Comparison of ENCODE assay signal across 19 cellular contexts in the genomic region with DNA sequence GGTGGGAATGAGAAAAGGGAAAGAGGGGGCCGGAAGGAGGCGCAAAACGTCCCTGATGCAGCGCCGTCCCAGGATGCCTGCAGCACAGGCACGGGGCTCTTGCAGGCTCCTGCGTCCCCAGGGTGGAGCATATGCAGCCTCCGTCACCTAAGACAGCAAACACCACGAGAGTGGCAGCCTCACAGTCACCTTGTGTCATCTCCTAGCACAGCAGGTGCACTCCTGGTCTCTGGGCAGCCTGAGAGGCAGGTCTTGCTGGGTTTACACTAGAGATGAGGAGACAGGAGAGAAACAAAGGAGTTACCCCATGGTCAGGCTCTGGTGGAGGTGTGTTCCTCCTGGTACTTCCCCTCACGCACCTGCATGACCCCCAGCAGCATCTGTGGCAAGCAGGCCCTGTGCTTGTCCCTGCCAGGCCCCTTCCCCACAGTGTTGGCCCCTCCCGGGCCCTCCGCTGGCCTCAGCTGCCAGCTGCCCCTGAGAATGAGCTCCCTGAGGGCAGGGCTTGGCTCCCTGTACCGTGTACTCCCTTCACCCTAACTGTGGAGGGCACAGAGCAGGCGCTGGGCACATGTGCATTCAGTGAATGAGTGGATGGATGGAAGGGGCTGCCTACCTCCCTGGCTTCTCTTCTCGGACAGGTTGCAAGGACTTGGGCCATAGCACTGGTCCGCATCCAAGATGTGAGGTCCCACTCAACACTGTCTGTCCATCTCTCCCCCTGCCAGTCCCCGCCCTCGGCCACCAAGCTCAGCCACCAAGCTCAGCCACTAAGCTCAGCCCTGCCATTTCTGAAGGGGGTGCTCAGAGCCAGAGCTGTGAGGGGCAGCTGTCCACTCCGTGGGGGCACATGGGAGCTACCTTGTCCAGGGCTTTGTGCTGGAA.
"Had no signal": no experiment of that assay in that cellular context is flagged by ENCODE, and none has a peak within 500 bp of the region (broad histone marks: within the 10 kb centered on the region; RNA-seq: fewer than 3 reads in every experiment).

No MANE protein-coding gene starts in this region.

- H3K4me1 ChIP-seq: adrenal gland, breast epithelium, right lobe of liver, stomach had no signal

- H3K36me3 Mint-ChIP-seq: activated CD8-positive, alpha-beta memory T cell treated with anti-CD3 and anti-CD28 coated beads, Interleukin-2, amount 10 ng/mL, durations not matched to agents 7 days and 5 days; naive thymus-derived CD8-positive, alpha-beta T cell had no signal

- H3K27me3 ChIP-seq: adrenal gland, ovary, right lobe of liver had no signal

- H3K4me3 ChIP-seq: adrenal gland, breast epithelium, coronary artery, ovary, right lobe of liver, smooth muscle cell, stomach had no signal

- H3K27me3 Mint-ChIP-seq: activated CD4-positive, alpha-beta memory T cell treated with anti-CD3 and anti-CD28 coated beads, Interleukin-2, amount 10 ng/mL, durations not matched to agents 7 days and 5 days; activated CD8-positive, alpha-beta memory T cell treated with anti-CD3 and anti-CD28 coated beads, Interleukin-2, amount 10 ng/mL, durations not matched to agents 7 days and 5 days had no signal

- H3K36me3 ChIP-seq: adrenal gland, breast epithelium, ovary, right lobe of liver, stomach had no signal

- H3K4me1 Mint-ChIP-seq: activated CD4-positive, alpha-beta memory T cell treated with anti-CD3 and anti-CD28 coated beads, Interleukin-2, amount 10 ng/mL, durations not matched to agents 7 days and 5 days had no signal

- DNase-seq: activated CD4-positive, alpha-beta memory T cell treated with anti-CD3 and anti-CD28 coated beads, Interleukin-2, amount 10 ng/mL, durations not matched to agents 7 days and 5 days; activated CD4-positive, alpha-beta T cell treated with anti-CD3 and anti-CD28 coated beads for 48 hours; activated CD4-positive, CD25-positive, alpha-beta regulatory T cell; activated CD8-positive, alpha-beta memory T cell treated with anti-CD3 and anti-CD28 coated beads, Interleukin-2, amount 10 ng/mL, durations not matched to agents 7 days and 5 days; activated T-cell treated with anti-CD3 and anti-CD28 coated beads, Interleukin-2, amount 50 U/mL, for 1 hour; adrenal gland; effector CD4-positive, alpha-beta T cell; kidney glomerular epithelial cell; naive thymus-derived CD8-positive, alpha-beta T cell; ovary; stimulated activated CD4-positive, alpha-beta T cell treated with anti-CD3 and anti-CD28 coated beads, Interleukin-4, amount 100 ng/mL, for 1 hour; stomach; T-helper 9 cell; trophoblast cell had no signal

- H3K4me2 ChIP-seq: smooth muscle cell had no signal

- H3K27ac ChIP-seq: adrenal gland, breast epithelium, coronary artery, ovary, right lobe of liver, stomach had no signal

- H3K4me3 Mint-ChIP-seq: activated CD4-positive, alpha-beta memory T cell treated with anti-CD3 and anti-CD28 coated beads, Interleukin-2, amount 10 ng/mL, durations not matched to agents 7 days and 5 days; activated CD8-positive, alpha-beta memory T cell treated with anti-CD3 and anti-CD28 coated beads, Interleukin-2, amount 10 ng/mL, durations not matched to agents 7 days and 5 days; naive thymus-derived CD8-positive, alpha-beta T cell had no signal

- H3K27ac Mint-ChIP-seq: activated CD4-positive, alpha-beta memory T cell treated with anti-CD3 and anti-CD28 coated beads, Interleukin-2, amount 10 ng/mL, durations not matched to agents 7 days and 5 days; activated CD8-positive, alpha-beta memory T cell treated with anti-CD3 and anti-CD28 coated beads, Interleukin-2, amount 10 ng/mL, durations not matched to agents 7 days and 5 days; activated naive CD4-positive, alpha-beta T cell treated with anti-CD3 and anti-CD28 coated beads, Interleukin-2, amount 50 U/mL, for 72 hours; naive thymus-derived CD8-positive, alpha-beta T cell had no signal

- H3K9me3 ChIP-seq: adrenal gland, breast epithelium, ovary, right lobe of liver had no signal
